ENCODE assay signal across 9 cellular contexts in genomic region chr4:105472871-105473339, GRCh38. TPM values are rescaled to one million over a fixed set of nuclear protein-coding genes. Genes with fewer than 3 reads are reported as not detected.
DNase-seq lines count a peak whose midpoint lies in the region; FAIRE-seq and TF ChIP-seq lines count a peak whose summit lies in the region.
"Had no signal": no experiment of that assay in that cellular context is flagged by ENCODE, and none has a peak within 500 bp of the region (broad histone marks: within the 10 kb centered on the region; RNA-seq: fewer than 3 reads in every experiment).

No MANE protein-coding gene starts in this region.

- peaks cover 34% of the 10 kb centered on the region for H3K36me3 Mint-ChIP-seq in activated naive CD4-positive, alpha-beta T cell treated with anti-CD3 and anti-CD28 coated beads for 36 hours (ENCODE audit: low read depth)
- H3K36me3 Mint-ChIP-seq in MCF 10A (ENCODE audit: insufficient read depth, unreplicated experiment), result no peaks in the 10 kb centered on the region

- CTCF ChIA-PET in activated naive CD4-positive, alpha-beta T cell treated with anti-CD3 and anti-CD28 coated beads for 36 hours (lab: Charles Lee), result interaction anchor here (0.7 to 2.4 kb wide), 16 partner anchors 12 to 720 kb away, joined by 3 to 16 read pairs (median 4); no protein-coding TSS in a partner anchor
- CTCF ChIA-PET in MCF 10A (lab: Yijun Ruan, JAX), result interaction anchor here (0.6 to 3.0 kb wide), 28 partner anchors 9 to 1551 kb away, joined by 3 to 39 read pairs (median 4); partner anchors contain the start of genes INTS12 and TET2

- H3K36me3 ChIP-seq in KOPT-K1 (ENCODE audit: insufficient read depth, low read length), result peaks cover 2% of the 10 kb centered on the region

- DNase-seq in activated naive CD4-positive, alpha-beta T cell treated with anti-CD3 and anti-CD28 coated beads for 36 hours, result peak; percentile 87
- DNase-seq in activated naive CD4-positive, alpha-beta T cell treated with Interleukin-2 at 50 U/mL for 16 hours, result no peak
- DNase-seq in MCF 10A (ENCODE audit: unreplicated experiment), result no peak
- peak; percentile 42 to 54 for DNase-seq in lung microvascular endothelial cell (ENCODE audit: low read depth in 2 of 2)
- DNase-seq in urothelium cell line (ENCODE audit: low spot score), result peak; percentile 6
- DNase-seq in COLO668 (lab: John Stamatoyannopoulos, UW; ENCODE audit: unreplicated experiment), result no peak
- DNase-seq in NCI-H524 treated with DMSO at 0.1 percent for 48 hours (lab: John Stamatoyannopoulos, UW), result no peak

- POLR2A ChIA-PET in MCF 10A (lab: Yijun Ruan, JAX), result interaction anchor here (0.5 to 2.1 kb wide), 36 partner anchors 8 to 1796 kb away, joined by 3 to 34 read pairs (median 4); partner anchors contain the start of genes AIMP1, GSTCD, INTS12 and TBCK

- no TSS peak for BruUV-seq in MCF 10A (replicated peaks; lab: Mats Ljungman, UMichigan)

- no peaks in the 10 kb centered on the region for H3K9me3 Mint-ChIP-seq in activated naive CD4-positive, alpha-beta T cell treated with anti-CD3 and anti-CD28 coated beads for 36 hours
- H3K9me3 Mint-ChIP-seq in MCF 10A (ENCODE audit: unreplicated experiment), result no peaks in the 10 kb centered on the region

- intact Hi-C loops in activated naive CD4-positive, alpha-beta T cell treated with anti-CD3 and anti-CD28 coated beads for 36 hours (cut with micrococcal nuclease), result loop anchor here (1.0 to 5.0 kb wide), 12 partner anchors 20 to 981 kb away; partner anchors contain the start of genes CXXC4, GSTCD, INTS12 and TET2
- intact Hi-C loops in MCF 10A (cut with micrococcal nuclease), result loop anchor here (5.0 kb wide), 2 partner anchors 611 to 1406 kb away; no protein-coding TSS in a partner anchor

- no peaks in the 10 kb centered on the region for H3K9me3 ChIP-seq in KOPT-K1 (ENCODE audit: insufficient read depth, low read length, poor library complexity, severe bottlenecking)

- H3K4me1 Mint-ChIP-seq in activated naive CD4-positive, alpha-beta T cell treated with anti-CD3 and anti-CD28 coated beads for 36 hours (ENCODE audit: low read depth), result peaks cover 37% of the 10 kb centered on the region
- peaks cover 11% of the 10 kb centered on the region for H3K4me1 Mint-ChIP-seq in MCF 10A (ENCODE audit: insufficient read depth, unreplicated experiment)

- no peak for TF ChIP-seq CTCF in MCF 10A (IDR thresholded peaks at IDR 0.05; ENCODE audit: unreplicated experiment)

- peak overlapping the region; percentile 96 for H3K4me3 Mint-ChIP-seq in activated naive CD4-positive, alpha-beta T cell treated with anti-CD3 and anti-CD28 coated beads for 36 hours
- H3K4me3 Mint-ChIP-seq in MCF 10A (ENCODE audit: unreplicated experiment), result peak overlapping the region; percentile 98

- no peaks in the 10 kb centered on the region for H3K27me3 Mint-ChIP-seq in activated naive CD4-positive, alpha-beta T cell treated with anti-CD3 and anti-CD28 coated beads for 36 hours (ENCODE audit: low read depth)
- no peaks in the 10 kb centered on the region for H3K27me3 Mint-ChIP-seq in MCF 10A (ENCODE audit: insufficient read depth, unreplicated experiment)

- H3K27ac ChIP-seq in KOPT-K1 (ENCODE audit: low read depth, low read length, poor library complexity, severe bottlenecking), result peak overlapping the region; percentile 81

- H3K27ac Mint-ChIP-seq in activated naive CD4-positive, alpha-beta T cell treated with anti-CD3 and anti-CD28 coated beads for 36 hours, result peak overlapping the region; percentile 98
- H3K27ac Mint-ChIP-seq in MCF 10A (ENCODE audit: low read depth, unreplicated experiment), result peak overlapping the region; percentile 99

- no peak for FAIRE-seq in urothelium cell line (lab: Jason Lieb, UNC)
- FAIRE-seq: islet of Langerhans had no signal

RNA-seq across cellular contexts. Expression of gene PPA2, which starts 1.0 kb away (rescaled TPM):
- total RNA-seq in activated naive CD4-positive, alpha-beta T cell treated with anti-CD3 and anti-CD28 coated beads for 36 hours, result 100 to 1,000 TPM; 117 to 119 TPM
- total RNA-seq in MCF 10A (2022), result 116 and 165 TPM in 2 replicates
- total RNA-seq in lung microvascular endothelial cell, result 34.9 and 45.1 TPM in 2 replicates

Comparison
In these comparisons a context has a peak if more than half of its experiments do, and no peak if none do; other contexts are left out.
1. DNase-seq: peak in activated naive CD4-positive, alpha-beta T cell treated with anti-CD3 and anti-CD28 coated beads for 36 hours (single experiment), lung microvascular endothelial cell (2 of 2) and urothelium cell line (single experiment); none in activated naive CD4-positive, alpha-beta T cell treated with Interleukin-2 at 50 U/mL for 16 hours (single experiment), MCF 10A (single experiment), COLO668 (single experiment) and NCI-H524 treated with DMSO at 0.1 percent for 48 hours (single experiment).